Comparison of ENCODE assay signal across 9 cellular contexts in genomic region chr17:2954898-2955445, GRCh38.
DNase-seq lines count a peak whose midpoint lies in the region; ATAC-seq and TF ChIP-seq lines count a peak whose summit lies in the region.
"Had no signal": no experiment of that assay in that cellular context is flagged by ENCODE, and none has a peak within 500 bp of the region (broad histone marks: within the 10 kb centered on the region; RNA-seq: fewer than 3 reads in every experiment).

No MANE protein-coding gene starts in this region.

- H3K9me3 ChIP-seq in AG04450 (ENCODE audit: control insufficient read depth, insufficient read depth, low read length), result no peaks in the 10 kb centered on the region; the same call in 1 of the 2 replicates
- no peaks in the 10 kb centered on the region for H3K9me3 ChIP-seq in HEK293 (ENCODE audit: control insufficient read depth, insufficient read depth, low read depth, low read length)
- H3K9me3 ChIP-seq in hepatocyte (ENCODE audit: low read depth), result no peaks in the 10 kb centered on the region

- DNase-seq in AG04450 (ENCODE audit: low read depth, low spot score) (peak; percentile 89), SW480 (ENCODE audit: low spot score) (peak; percentile 98), hepatocyte (ENCODE audit: low spot score) (no peak), iPS-NIHi7 (ENCODE audit: extremely low spot score) (no peak), SK-N-DZ (ENCODE audit: low spot score) (no peak)
- DNase-seq: left cardiac atrium had no signal

- no peak for TF ChIP-seq CTCF in AG04450 (IDR thresholded peaks at IDR 0.05; ENCODE audit: low read depth, low read length)
- no peak for TF ChIP-seq CTCF in HEK293 (tag by site-specific recombination; IDR thresholded peaks at IDR 0.05)
- no peak for TF ChIP-seq CTCF in hepatocyte (IDR thresholded peaks at IDR 0.05; ENCODE audit: poor library complexity)

- 56% methylated on average over 8 of the region's 8 CpGs for WGBS in hepatocyte (ENCODE audit: low lambda C conversion rate, missing lambda C conversion rate)

- no peaks in the 10 kb centered on the region for H3K79me2 ChIP-seq in hepatocyte

- ATAC-seq in HG02798 (IDR thresholded peaks at IDR 0.05; ENCODE audit: poor library complexity, unreplicated experiment) (no peak), HG03175 (IDR thresholded peaks at IDR 0.05; ENCODE audit: unreplicated experiment) (no peak)

- H3K36me3 ChIP-seq in HEK293 (ENCODE audit: control insufficient read depth in 2 of 2, insufficient read depth in 1 of 2, low read length in 2 of 2), result no peaks in the 10 kb centered on the region
- H3K36me3 ChIP-seq in hepatocyte (replicated peaks; ENCODE audit: insufficient read depth, low read depth), result no peaks in the 10 kb centered on the region

- H3K27me3 ChIP-seq in AG04450 (ENCODE audit: control insufficient read depth, insufficient read depth, low read length) (no peaks in the 10 kb centered on the region), hepatocyte (no peaks in the 10 kb centered on the region)

- POLR2A ChIA-PET in AG04450 (lab: Yijun Ruan, JAX), result no interaction called here
- POLR2A ChIA-PET in HEK293 (lab: Yijun Ruan, JAX), result interaction anchor here (0.6 kb wide), 1 partner anchor 49 kb away, joined by 3 read pairs; no protein-coding TSS in a partner anchor

- peaks cover 3% of the 10 kb centered on the region; the same call in 1 of the 2 replicates for H3K4me1 ChIP-seq in HEK293 (ENCODE audit: control insufficient read depth, insufficient read depth, low read length)
- H3K4me1 ChIP-seq in hepatocyte (ENCODE audit: insufficient read depth), result peaks cover 8% of the 10 kb centered on the region

- no peaks in the 10 kb centered on the region for H3K9me2 ChIP-seq in hepatocyte (replicated peaks; ENCODE audit: insufficient read depth)

- H3K27ac ChIP-seq in AG04450 (ENCODE audit: low read depth, low read length) (peak overlapping the region; percentile 73), HEK293 (ENCODE audit: extremely low read depth, low read depth, low read length) (no peak overlapping the region), hepatocyte (peak overlapping the region; percentile 46)

- CTCF ChIA-PET in AG04450 (lab: Charles Lee) (interaction anchor here (1.4 kb wide), 1 partner anchor 28 kb away, joined by 5 read pairs; no protein-coding TSS in a partner anchor), HEK293 (lab: Yijun Ruan, JAX) (interaction anchor here (0.5 to 1.0 kb wide), 3 partner anchors 85 to 746 kb away, joined by 3 to 5 read pairs (median 4); no protein-coding TSS in a partner anchor)

- no peak overlapping the region for H3K4me2 ChIP-seq in hepatocyte

- no peak overlapping the region for H2AFZ ChIP-seq in hepatocyte

- H3K4me3 ChIP-seq in AG04450 (ENCODE audit: low read depth, low read length) (no peak overlapping the region), HEK293 (ENCODE audit: low read depth, low read length) (no peak overlapping the region), hepatocyte (no peak overlapping the region)

- no peaks in the 10 kb centered on the region for H4K20me1 ChIP-seq in hepatocyte (ENCODE audit: insufficient read depth, poor library complexity, severe bottlenecking)

TF ChIP-seq in HEK293, 187 proteins besides CTCF, POLR2A, EP300 and RAD21:
- peak; percentile 78 for TF ChIP-seq FEZF1 (tag by site-specific recombination; IDR thresholded peaks at IDR 0.05)
- 0 out of 2 replicates have a peak, but pooled peaks have one; percentile 30 for TF ChIP-seq SP7 (tag by site-specific recombination; IDR thresholded peaks at IDR 0.05)
- TF ChIP-seq ZNF146 (tag by site-specific recombination; IDR thresholded peaks at IDR 0.05), result peak; percentile 54; the same call in 1 of the 2 replicates
- TF ChIP-seq REPIN1 (tag by site-specific recombination; IDR thresholded peaks at IDR 0.05; ENCODE audit: low read depth), result no peak
- TF ChIP-seq PRDM1 (tag by site-specific recombination; IDR thresholded peaks at IDR 0.05), result 0 out of 2 replicates have a peak, but pooled peaks have one; percentile 9
TF ChIP-seq in HEK293: peak in this region for 4.

Comparison
In these comparisons a context has a peak if more than half of its experiments do, and no peak if none do; other contexts are left out.
1. DNase-seq: peak in AG04450 (single experiment) and SW480 (single experiment); none in hepatocyte (single experiment), iPS-NIHi7 (single experiment) and SK-N-DZ (single experiment).